Comparison of ENCODE assay signal across 11 cellular contexts in the genomic region with DNA sequence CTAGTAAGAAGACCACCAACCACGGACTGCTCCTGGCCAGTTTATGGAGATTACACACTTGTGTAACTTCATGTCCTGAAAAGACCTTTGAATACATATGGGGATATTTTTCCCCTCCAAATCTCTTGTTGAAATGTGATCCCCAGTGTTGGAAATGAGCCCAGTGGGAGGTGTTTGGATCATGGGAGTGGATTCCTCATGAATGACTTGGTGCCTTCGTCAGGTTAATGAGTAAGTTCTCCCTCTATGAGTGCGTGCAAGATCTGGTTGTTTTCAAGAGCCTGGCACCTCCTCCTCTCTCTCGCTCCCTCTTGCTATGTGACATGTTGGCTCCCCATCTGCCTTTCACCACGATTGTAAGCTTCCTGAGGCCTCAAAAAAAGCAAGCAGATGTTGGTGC.
DNase-seq lines count a peak whose midpoint lies in the region; ATAC-seq and TF ChIP-seq lines count a peak whose summit lies in the region.
"Had no signal": no experiment of that assay in that cellular context is flagged by ENCODE, and none has a peak within 500 bp of the region (broad histone marks: within the 10 kb centered on the region; RNA-seq: fewer than 3 reads in every experiment).

No MANE protein-coding gene starts in this region.

- H2BK120ac ChIP-seq in mesenchymal stem cell (ENCODE audit: low read depth, low read length), result no peak overlapping the region

- H3K79me1 ChIP-seq in mesenchymal stem cell (replicated peaks; ENCODE audit: low read length, poor library complexity, severe bottlenecking), result no peaks in the 10 kb centered on the region

- no peaks in the 10 kb centered on the region for H3K4me1 ChIP-seq in mesenchymal stem cell (ENCODE audit: control insufficient read depth, insufficient read depth, low read depth, low read length)
- peaks cover 0 to 14% of the 10 kb centered on the region in 2 donors for H3K4me1 ChIP-seq in thyroid gland
- H3K4me1 ChIP-seq: testis had no signal

- no peak overlapping the region for H3K23ac ChIP-seq in mesenchymal stem cell (ENCODE audit: low read length in 2 of 2)

- H3K36me3 ChIP-seq in mesenchymal stem cell (ENCODE audit: control insufficient read depth in 1 of 2, insufficient read depth in 2 of 2, low read depth in 1 of 2, low read length in 2 of 2), result no peaks in the 10 kb centered on the region
- no peaks in the 10 kb centered on the region for H3K36me3 ChIP-seq in thyroid gland

- no peak overlapping the region for H3K18ac ChIP-seq in mesenchymal stem cell (ENCODE audit: low read depth in 1 of 2, low read length in 2 of 2)

- 48% methylated on average over 5 of the region's 5 CpGs for WGBS in mesenchymal stem cell
- WGBS in thyroid gland, 2 donors, result 81 to 83% methylated on average over 5 of the region's 5 CpGs

- H3K27me3 ChIP-seq in mesenchymal stem cell (ENCODE audit: control insufficient read depth in 1 of 2, insufficient read depth in 1 of 2, low read length in 2 of 2), result no peaks in the 10 kb centered on the region
- no peaks in the 10 kb centered on the region for H3K27me3 ChIP-seq in thyroid gland
- H3K27me3 ChIP-seq: testis had no signal

- H2AFZ ChIP-seq in mesenchymal stem cell (ENCODE audit: low read depth, low read length), result no peak overlapping the region

- TF ChIP-seq POLR2A in thyroid gland (IDR thresholded peaks at IDR 0.05), result no peak

- no peak overlapping the region for H2AK5ac ChIP-seq in mesenchymal stem cell (ENCODE audit: low read length, severe bottlenecking)

- no peak overlapping the region for H4K8ac ChIP-seq in mesenchymal stem cell (ENCODE audit: low read length)

- H2BK12ac ChIP-seq in mesenchymal stem cell (ENCODE audit: low read length in 2 of 2), result no peak overlapping the region

- H2BK5ac ChIP-seq in mesenchymal stem cell (ENCODE audit: low read depth, low read length, poor library complexity, severe bottlenecking), result no peak overlapping the region

- H3K27ac ChIP-seq in mesenchymal stem cell (ENCODE audit: low read length, poor library complexity, severe bottlenecking) (peak overlapping the region; percentile 61), thyroid gland (no peak overlapping the region)
- H3K27ac ChIP-seq: testis had no signal

- H3K4me3 ChIP-seq in cardiac fibroblast (replicated peaks in 1 of 2; ENCODE audit: low read depth in 2 of 2, low read length in 2 of 2) (no peak overlapping the region), mesenchymal stem cell (ENCODE audit: insufficient read depth in 1 of 2, low read depth in 1 of 2, low read length in 2 of 2) (no peak overlapping the region), thyroid gland (replicated peaks in 1 of 3) (no peak overlapping the region)
- H3K4me3 ChIP-seq: testis had no signal

- H3K4me2 ChIP-seq in mesenchymal stem cell (ENCODE audit: low read length, poor library complexity, severe bottlenecking), result no peak overlapping the region

- no peak overlapping the region for H4K91ac ChIP-seq in mesenchymal stem cell (ENCODE audit: low read length)

- H3K9me3 ChIP-seq in mesenchymal stem cell (ENCODE audit: control insufficient read depth, low read length), result peaks cover 9% of the 10 kb centered on the region
- no peaks in the 10 kb centered on the region for H3K9me3 ChIP-seq in thyroid gland
- H3K9me3 ChIP-seq: testis had no signal

- no peak for ATAC-seq in HG03571 (IDR thresholded peaks at IDR 0.05; ENCODE audit: unreplicated experiment)

- H3K9ac ChIP-seq in mesenchymal stem cell (ENCODE audit: low read length), result no peak overlapping the region

- H2BK15ac ChIP-seq in mesenchymal stem cell (ENCODE audit: low read depth, poor library complexity, severe bottlenecking), result no peak overlapping the region

- H3K14ac ChIP-seq in mesenchymal stem cell (ENCODE audit: low read length in 2 of 2), result no peak overlapping the region

- DNase-seq in EL (peak; percentile 70), M059J (ENCODE audit: low read depth) (peak; percentile 90), cardiac fibroblast (ENCODE audit: low read depth in 2 of 2) (peak; percentile 85 to 86), mesenchymal stem cell (peak; percentile 88), thyroid gland (no peak), NCI-H1092 treated with DMSO at 0.1 percent for 48 hours (lab: John Stamatoyannopoulos, UW) (no peak)
- DNase-seq in stimulated activated CD4-positive, alpha-beta T cell treated with anti-CD3 and anti-CD28 coated beads, Interleukin-4, amount 100 ng/mL, for 4 hours, result no peak
- DNase-seq: H9, NCI-H1436, testis had no signal

- H3K4ac ChIP-seq in mesenchymal stem cell (ENCODE audit: low read depth in 1 of 2, low read length in 2 of 2), result no peak overlapping the region

- TF ChIP-seq CTCF in cardiac fibroblast (IDR thresholded peaks at IDR 0.05; ENCODE audit: low read depth, low read length), result no peak
- no peak for TF ChIP-seq CTCF in thyroid gland (IDR thresholded peaks at IDR 0.05)

- intact Hi-C loops in thyroid gland (cut with DNase I), result no loop called here

Comparison
In these comparisons a context has a peak if more than half of its experiments do, and no peak if none do; other contexts are left out.
1. DNase-seq: peak in EL (single experiment), M059J (single experiment), cardiac fibroblast (2 of 2) and mesenchymal stem cell (single experiment); none in thyroid gland (0 of 2), stimulated activated CD4-positive, alpha-beta T cell treated with anti-CD3 and anti-CD28 coated beads, Interleukin-4, amount 100 ng/mL, for 4 hours (0 of 2) and NCI-H1092 treated with DMSO at 0.1 percent for 48 hours (single experiment).